1 cellular context compared by ENCODE assay signal in the genomic region with DNA sequence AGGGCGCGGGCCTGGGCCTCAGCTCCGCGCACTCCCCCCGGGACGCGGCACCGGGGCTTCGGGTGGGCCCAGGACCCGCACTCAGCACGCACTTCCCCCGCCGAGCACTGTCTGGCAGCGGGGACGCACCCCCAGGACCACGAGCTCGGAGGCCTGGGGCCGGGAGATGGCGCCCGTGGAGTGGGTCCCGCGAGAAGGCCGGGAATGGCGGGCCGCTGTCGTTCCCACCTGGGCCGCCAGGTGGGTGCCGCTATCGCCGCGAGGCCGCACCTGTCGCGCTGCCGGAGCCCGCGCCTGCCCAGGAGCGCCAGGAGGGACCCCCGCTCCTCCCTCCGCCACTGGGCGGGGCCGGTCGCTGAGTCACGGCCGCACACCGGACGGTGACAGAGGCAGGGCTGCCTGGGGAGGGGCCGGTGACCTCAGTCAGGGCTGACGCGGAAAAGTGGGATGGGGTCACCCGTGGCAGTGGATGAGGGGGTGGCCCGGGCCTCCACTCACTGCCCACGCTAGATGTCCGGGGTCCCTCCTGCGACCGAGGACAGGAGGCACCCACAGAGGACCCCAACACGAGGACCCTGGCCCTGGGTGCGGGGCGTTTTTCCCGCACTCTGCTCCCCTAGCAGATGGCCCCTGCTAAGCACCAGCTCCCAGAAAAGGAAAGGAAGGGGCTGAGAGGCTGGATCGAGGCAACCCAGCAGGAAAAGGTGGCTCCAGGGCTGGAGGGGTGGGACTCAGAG.
TF ChIP-seq lines count a peak whose summit lies in the region.

No MANE protein-coding gene starts in this region.

TF ChIP-seq in IMR-90, 13 proteins besides CTCF, POLR2A, EP300 and RAD21:
- TF ChIP-seq MAZ (IDR thresholded peaks at IDR 0.05; ENCODE audit: borderline replicate concordance, low read depth, low read length): no peak; the same call in 1 of the 2 replicates
- no peak for TF ChIP-seq MXI1 (IDR thresholded peaks at IDR 0.05; ENCODE audit: borderline replicate concordance, low read depth, low read length)
- TF ChIP-seq RCOR1 (IDR thresholded peaks at IDR 0.05; ENCODE audit: insufficient replicate concordance, low read length): no peak
- TF ChIP-seq CEBPB (IDR thresholded peaks at IDR 0.05; ENCODE audit: low read depth, low read length): no peak
- TF ChIP-seq SMC3 (IDR thresholded peaks at IDR 0.05; ENCODE audit: low read depth, low read length): no peak
- no peak for TF ChIP-seq RFX5 (IDR thresholded peaks at IDR 0.05; ENCODE audit: low read depth, low read length)
- no peak for TF ChIP-seq MAFK (IDR thresholded peaks at IDR 0.05; ENCODE audit: low read depth, low read length)
- no peak for TF ChIP-seq FOS (IDR thresholded peaks at IDR 0.05; ENCODE audit: low read depth, low read length)
- no peak for TF ChIP-seq NFE2L2 (IDR thresholded peaks at IDR 0.05; ENCODE audit: low read depth, low read length)
- TF ChIP-seq CHD1 (IDR thresholded peaks at IDR 0.05; ENCODE audit: low read depth, low read length): no peak
TF ChIP-seq in IMR-90: peak in this region for 0.
